9 cellular contexts compared by ENCODE assay signal in the genomic region with DNA sequence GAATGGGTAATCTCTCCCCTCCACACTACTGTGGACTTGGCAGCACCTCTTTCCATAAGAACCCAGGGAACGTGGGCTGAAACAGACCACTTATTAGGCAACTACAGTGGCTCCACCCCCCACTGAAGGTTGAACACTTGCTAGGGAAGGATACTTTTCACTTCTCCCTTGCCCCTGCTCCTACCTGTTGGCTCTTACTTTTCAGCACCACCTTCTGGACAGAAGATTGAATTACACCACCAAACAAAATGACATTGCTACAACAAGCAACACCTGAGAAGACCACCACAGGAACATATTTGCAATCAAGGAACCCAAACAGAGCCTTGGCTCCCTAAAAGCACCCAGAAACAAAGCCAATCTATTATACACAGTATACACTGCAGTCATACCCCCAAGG.
DNase-seq lines count a peak whose midpoint lies in the region; ATAC-seq and TF ChIP-seq lines count a peak whose summit lies in the region.
"Had no signal": no experiment of that assay in that cellular context is flagged by ENCODE, and none has a peak within 500 bp of the region (broad histone marks: within the 10 kb centered on the region; RNA-seq: fewer than 3 reads in every experiment).

No MANE protein-coding gene starts in this region.

- no peaks in the 10 kb centered on the region for H3K36me3 ChIP-seq in GM23338 (ENCODE audit: insufficient read depth)

- no peaks in the 10 kb centered on the region for H3K79me2 ChIP-seq in GM23338 (replicated peaks; ENCODE audit: insufficient read depth)

- no peak overlapping the region for H3K27ac ChIP-seq in GM23338 (ENCODE audit: low read depth)

- peak; percentile 33 for TF ChIP-seq CTCF in Calu3 (IDR thresholded peaks at IDR 0.05; ENCODE audit: unreplicated experiment)
- peak; percentile 66 to 76 for TF ChIP-seq CTCF in GM23338 (conservative IDR thresholded peaks at IDR 0.05; ENCODE audit: low read depth in 2 of 2)
- TF ChIP-seq CTCF in mesothelial cell of epicardium (IDR thresholded peaks at IDR 0.05; ENCODE audit: unreplicated experiment): no peak

- no peaks in the 10 kb centered on the region for H3K4me1 ChIP-seq in GM23338 (ENCODE audit: insufficient read depth)

- no peak overlapping the region for H3K4me3 ChIP-seq in GM23338

- H3F3A ChIP-seq in GM23338 (replicated peaks; ENCODE audit: low read depth): no peaks in the 10 kb centered on the region

- no peak overlapping the region; the same call in 1 of the 2 replicates for H2AFZ ChIP-seq in GM23338

- H3K36me3 Mint-ChIP-seq in Calu3 (ENCODE audit: insufficient read depth, unreplicated experiment) (no peaks in the 10 kb centered on the region), GM23338 (ENCODE audit: low read depth) (no peaks in the 10 kb centered on the region; the same call in 2 of the 3 replicates), mesothelial cell of epicardium (no peaks in the 10 kb centered on the region)

- DNase-seq in Calu3 (peak; percentile 6), GM23338 (ENCODE audit: low spot score) (peak; percentile 79), SKM-1 treated with dmso at 0.1 percent for 144 hours (lab: John Stamatoyannopoulos, UW; ENCODE audit: unreplicated experiment) (peak; percentile 24), iPS-NIHi7 (ENCODE audit: extremely low spot score) (peak; percentile 83), mesothelial cell of epicardium (ENCODE audit: low spot score in 2 of 2, unreplicated experiment in 2 of 2) (no peak), DMS114 treated with DMSO at 0.1 percent for 48 hours (lab: John Stamatoyannopoulos, UW; ENCODE audit: unreplicated experiment) (no peak)
- DNase-seq in activated effector memory CD4-positive, alpha-beta T cell treated with anti-CD3 and anti-CD28 coated beads, Interleukin-2, amount 50 U/mL, for 16 hours: no peak
- no peak for DNase-seq in activated naive CD4-positive, alpha-beta T cell (lab: John Stamatoyannopoulos, UW)
- DNase-seq: activated CD4-positive, alpha-beta T cell treated with anti-CD3 and anti-CD28 coated beads, Interleukin-2, amount 10 ng/mL, durations not matched to agents 24 days and 14 days had no signal

- CTCF ChIA-PET in Calu3 (lab: Charles Lee): interaction anchor here (0.6 to 1.1 kb wide), 2 partner anchors 11 to 16 kb away, joined by 3 to 4 read pairs; no protein-coding TSS in a partner anchor

- H3K27me3 Mint-ChIP-seq in Calu3 (ENCODE audit: unreplicated experiment) (peaks cover 37% of the 10 kb centered on the region), GM23338 (ENCODE audit: insufficient read depth, low read depth, poor library complexity) (no peaks in the 10 kb centered on the region), mesothelial cell of epicardium (ENCODE audit: low read depth) (peaks cover 51% of the 10 kb centered on the region)

- no TSS peak for BruUV-seq in Calu3 (replicated peaks; lab: Mats Ljungman, UMichigan)

- no peaks in the 10 kb centered on the region for H4K20me1 ChIP-seq in GM23338 (replicated peaks; ENCODE audit: insufficient read depth)

- ATAC-seq in GM23338: peak; percentile 87

- no peaks in the 10 kb centered on the region for H3K4me1 Mint-ChIP-seq in Calu3 (ENCODE audit: low read depth, unreplicated experiment)
- H3K4me1 Mint-ChIP-seq in GM23338: no peaks in the 10 kb centered on the region
- no peaks in the 10 kb centered on the region for H3K4me1 Mint-ChIP-seq in mesothelial cell of epicardium

- H3K9me2 ChIP-seq in GM23338 (ENCODE audit: insufficient read depth): 0 out of 2 replicates have a peak, but pooled peaks cover 3% of the 10 kb centered on the region

- H3K4me2 ChIP-seq in GM23338: no peak overlapping the region

- H3K4me3 Mint-ChIP-seq in Calu3 (ENCODE audit: low read depth, unreplicated experiment) (no peak overlapping the region), GM23338 (no peak overlapping the region), mesothelial cell of epicardium (no peak overlapping the region)
- H3K4me3 Mint-ChIP-seq: activated CD4-positive, alpha-beta T cell treated with anti-CD3 and anti-CD28 coated beads, Interleukin-2, amount 10 ng/mL, durations not matched to agents 24 days and 14 days had no signal

- H3K9me3 Mint-ChIP-seq in Calu3 (ENCODE audit: low read depth, unreplicated experiment) (no peaks in the 10 kb centered on the region), GM23338 (peaks cover 3% of the 10 kb centered on the region; the same call in 2 of the 3 replicates), mesothelial cell of epicardium (peaks cover 23% of the 10 kb centered on the region)
- H3K9me3 Mint-ChIP-seq: activated CD4-positive, alpha-beta T cell treated with anti-CD3 and anti-CD28 coated beads, Interleukin-2, amount 10 ng/mL, durations not matched to agents 24 days and 14 days had no signal

- H3K27me3 ChIP-seq in GM23338 (ENCODE audit: insufficient read depth): no peaks in the 10 kb centered on the region

- intact Hi-C loops in Calu3 (cut with micrococcal nuclease; ENCODE audit: unreplicated experiment): loop anchor here (2.0 kb wide), 1 partner anchor 65 kb away; no protein-coding TSS in a partner anchor

- H3K27ac Mint-ChIP-seq in Calu3 (ENCODE audit: unreplicated experiment) (no peak overlapping the region), GM23338 (no peak overlapping the region), mesothelial cell of epicardium (no peak overlapping the region)
- H3K27ac Mint-ChIP-seq: activated CD4-positive, alpha-beta T cell treated with anti-CD3 and anti-CD28 coated beads, Interleukin-2, amount 10 ng/mL, durations not matched to agents 24 days and 14 days had no signal

TF ChIP-seq in GM23338, 12 proteins besides CTCF, POLR2A, EP300 and RAD21 (continues in another document):
- TF ChIP-seq, protein P1, sequence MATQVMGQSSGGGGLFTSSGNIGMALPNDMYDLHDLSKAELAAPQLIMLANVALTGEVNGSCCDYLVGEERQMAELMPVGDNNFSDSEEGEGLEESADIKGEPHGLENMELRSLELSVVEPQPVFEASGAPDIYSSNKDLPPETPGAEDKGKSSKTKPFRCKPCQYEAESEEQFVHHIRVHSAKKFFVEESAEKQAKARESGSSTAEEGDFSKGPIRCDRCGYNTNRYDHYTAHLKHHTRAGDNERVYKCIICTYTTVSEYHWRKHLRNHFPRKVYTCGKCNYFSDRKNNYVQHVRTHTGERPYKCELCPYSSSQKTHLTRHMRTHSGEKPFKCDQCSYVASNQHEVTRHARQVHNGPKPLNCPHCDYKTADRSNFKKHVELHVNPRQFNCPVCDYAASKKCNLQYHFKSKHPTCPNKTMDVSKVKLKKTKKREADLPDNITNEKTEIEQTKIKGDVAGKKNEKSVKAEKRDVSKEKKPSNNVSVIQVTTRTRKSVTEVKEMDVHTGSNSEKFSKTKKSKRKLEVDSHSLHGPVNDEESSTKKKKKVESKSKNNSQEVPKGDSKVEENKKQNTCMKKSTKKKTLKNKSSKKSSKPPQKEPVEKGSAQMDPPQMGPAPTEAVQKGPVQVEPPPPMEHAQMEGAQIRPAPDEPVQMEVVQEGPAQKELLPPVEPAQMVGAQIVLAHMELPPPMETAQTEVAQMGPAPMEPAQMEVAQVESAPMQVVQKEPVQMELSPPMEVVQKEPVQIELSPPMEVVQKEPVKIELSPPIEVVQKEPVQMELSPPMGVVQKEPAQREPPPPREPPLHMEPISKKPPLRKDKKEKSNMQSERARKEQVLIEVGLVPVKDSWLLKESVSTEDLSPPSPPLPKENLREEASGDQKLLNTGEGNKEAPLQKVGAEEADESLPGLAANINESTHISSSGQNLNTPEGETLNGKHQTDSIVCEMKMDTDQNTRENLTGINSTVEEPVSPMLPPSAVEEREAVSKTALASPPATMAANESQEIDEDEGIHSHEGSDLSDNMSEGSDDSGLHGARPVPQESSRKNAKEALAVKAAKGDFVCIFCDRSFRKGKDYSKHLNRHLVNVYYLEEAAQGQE (IDR thresholded peaks at IDR 0.05; ENCODE audit: unreplicated experiment): no peak
- TF ChIP-seq JUNB (IDR thresholded peaks at IDR 0.05; ENCODE audit: unreplicated experiment) (no peak), NANOG (IDR thresholded peaks at IDR 0.05; ENCODE audit: borderline replicate concordance) (no peak), EZH2 (IDR thresholded peaks at IDR 0.05; ENCODE audit: low read depth, unreplicated experiment) (no peak), CREB1 (CRISPR knock-in tag; IDR thresholded peaks at IDR 0.05; ENCODE audit: low read depth) (no peak), EZH2phosphoT487 (IDR thresholded peaks at IDR 0.05; ENCODE audit: unreplicated experiment) (no peak)
- TF ChIP-seq, protein P2, sequence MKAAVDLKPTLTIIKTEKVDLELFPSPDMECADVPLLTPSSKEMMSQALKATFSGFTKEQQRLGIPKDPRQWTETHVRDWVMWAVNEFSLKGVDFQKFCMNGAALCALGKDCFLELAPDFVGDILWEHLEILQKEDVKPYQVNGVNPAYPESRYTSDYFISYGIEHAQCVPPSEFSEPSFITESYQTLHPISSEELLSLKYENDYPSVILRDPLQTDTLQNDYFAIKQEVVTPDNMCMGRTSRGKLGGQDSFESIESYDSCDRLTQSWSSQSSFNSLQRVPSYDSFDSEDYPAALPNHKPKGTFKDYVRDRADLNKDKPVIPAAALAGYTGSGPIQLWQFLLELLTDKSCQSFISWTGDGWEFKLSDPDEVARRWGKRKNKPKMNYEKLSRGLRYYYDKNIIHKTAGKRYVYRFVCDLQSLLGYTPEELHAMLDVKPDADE (IDR thresholded peaks at IDR 0.05): no peak

Comparison
In these comparisons a context has a peak if more than half of its experiments do, and no peak if none do; other contexts are left out.
1. DNase-seq: peak in Calu3 (single experiment), GM23338 (single experiment), SKM-1 treated with dmso at 0.1 percent for 144 hours (single experiment) and iPS-NIHi7 (single experiment); none in activated effector memory CD4-positive, alpha-beta T cell treated with anti-CD3 and anti-CD28 coated beads, Interleukin-2, amount 50 U/mL, for 16 hours (single experiment), mesothelial cell of epicardium (0 of 2), DMS114 treated with DMSO at 0.1 percent for 48 hours (single experiment) and activated naive CD4-positive, alpha-beta T cell (0 of 4).